In genomic region chr6:34460796-34461507, GRCh38 we compare ENCODE assay signal across 29 cellular contexts. TPM values are rescaled to one million over a fixed set of nuclear protein-coding genes. Genes with fewer than 3 reads are reported as not detected.
DNase-seq lines count a peak whose midpoint lies in the region; ATAC-seq, FAIRE-seq and TF ChIP-seq lines count a peak whose summit lies in the region.
"Had no signal": no experiment of that assay in that cellular context is flagged by ENCODE, and none has a peak within 500 bp of the region (broad histone marks: within the 10 kb centered on the region; RNA-seq: fewer than 3 reads in every experiment).

No MANE protein-coding gene starts in this region.

- H3K36me3 ChIP-seq in K562 (ENCODE audit: control insufficient read depth, insufficient read depth, low read length) (no peaks in the 10 kb centered on the region), A673 (ENCODE audit: insufficient read depth, low read length, poor library complexity, severe bottlenecking) (no peaks in the 10 kb centered on the region)
- H3K36me3 ChIP-seq: cardiac muscle cell, heart right ventricle had no signal

- POLR2A ChIA-PET in K562 (lab: Yijun Ruan, JAX): interaction anchor here (0.5 to 2.0 kb wide), 3 partner anchors 14 to 148 kb away, joined by 4 to 9 read pairs (median 6); no protein-coding TSS in a partner anchor
- POLR2A ChIA-PET in A673 (lab: Charles Lee; ENCODE audit: low non-redundant PET): no interaction called here

- no peak overlapping the region for H3K4me2 ChIP-seq in K562 (ENCODE audit: insufficient read depth, low read length)

- ATAC-seq in K562: no peak
- ATAC-seq: heart right ventricle; naive thymus-derived CD4-positive, alpha-beta T cell had no signal

- CTCF ChIA-PET in K562 (lab: Yijun Ruan, JAX; ENCODE audit: low intra/inter-chr PET ratio) (interaction anchor here (2.2 to 3.5 kb wide), 2 partner anchors 149 to 680 kb away, joined by 14 to 38 read pairs; partner anchors contain the start of gene TCP11), A673 (lab: Charles Lee) (interaction anchor here (1.7 kb wide), 1 partner anchor 149 kb away, joined by 18 read pairs; no protein-coding TSS in a partner anchor)

- H3K27me3 ChIP-seq in K562 (ENCODE audit: control insufficient read depth in 2 of 2, insufficient read depth in 2 of 2, low read length in 2 of 2) (no peaks in the 10 kb centered on the region), A673 (replicated peaks; ENCODE audit: insufficient read depth, low read depth, low read length, poor library complexity) (no peaks in the 10 kb centered on the region)
- H3K27me3 ChIP-seq: cardiac muscle cell had no signal

- BruUV-seq in K562 (replicated peaks; lab: Mats Ljungman, UMichigan) (no TSS peak), A673 (replicated peaks; lab: Mats Ljungman, UMichigan) (no TSS peak)

- H3K4me3 ChIP-seq in K562: no peak overlapping the region
- no peak overlapping the region for H3K4me3 ChIP-seq in A673 (ENCODE audit: low read depth, low read length, poor library complexity, severe bottlenecking)
- H3K4me3 ChIP-seq: cardiac muscle cell, heart right ventricle, SK-N-MC, skin epidermis had no signal

- H3K4me1 ChIP-seq in K562 (replicated peaks in 1 of 2; ENCODE audit: control insufficient read depth in 2 of 2, insufficient read depth in 2 of 2, low read length in 2 of 2): peaks cover 12 to 25% of the 10 kb centered on the region in 2 experiments; a peak in 4 of 5 replicates
- peaks cover 5% of the 10 kb centered on the region for H3K4me1 ChIP-seq in A673 (ENCODE audit: insufficient read depth, low read length, poor library complexity, severe bottlenecking)

- in situ Hi-C loops in K562 (cut with MboI): loop anchor here (25.0 kb wide), 1 partner anchor 676 kb away; the partner anchor contains the start of gene TCP11

- no peak for FAIRE-seq in K562 (lab: Jason Lieb, UNC)
- FAIRE-seq: GM12891 had no signal

- TF ChIP-seq POLR2A in K562 (conservative IDR thresholded peaks at IDR 0.05): no peak

- H3K9me1 ChIP-seq in K562 (ENCODE audit: control insufficient read depth, insufficient read depth, low read length): no peaks in the 10 kb centered on the region

- TF ChIP-seq RAD21 in K562 (CRISPR knock-in tag; conservative IDR thresholded peaks at IDR 0.05 in 1 of 2, IDR thresholded peaks at IDR 0.05 in 1 of 2): no peak

- H4K20me1 ChIP-seq in K562 (replicated peaks; ENCODE audit: control insufficient read depth, insufficient read depth, low read length): no peaks in the 10 kb centered on the region

- intact Hi-C loops in K562 (cut with micrococcal nuclease) (loop anchor here (1.0 to 2.0 kb wide), 3 partner anchors 99 to 678 kb away; no protein-coding TSS in a partner anchor), A673 (cut with micrococcal nuclease; ENCODE audit: unreplicated experiment) (loop anchor here (5.0 kb wide), 2 partner anchors 146 to 681 kb away; partner anchors contain the start of gene TCP11)

- H2AFZ ChIP-seq in K562 (ENCODE audit: low read depth, low read length): no peak overlapping the region

- TF ChIP-seq EP300 in K562 (IDR thresholded peaks at IDR 0.05; ENCODE audit: low read length): no peak

- no peak overlapping the region for H3K9ac ChIP-seq in K562 (ENCODE audit: insufficient read depth in 1 of 2, low read depth in 2 of 2, low read length in 2 of 2)

- H3K79me2 ChIP-seq in K562 (ENCODE audit: control insufficient read depth, insufficient read depth, low read length): no peaks in the 10 kb centered on the region

- H3K27ac ChIP-seq in K562 (ENCODE audit: extremely low read depth, low read depth, low read length) (no peak overlapping the region), A673 (ENCODE audit: low read depth, low read length, poor library complexity, severe bottlenecking) (no peak overlapping the region)
- H3K27ac ChIP-seq: cardiac muscle cell, epithelial cell of prostate, heart right ventricle, SK-N-MC, skin epidermis had no signal

- TF ChIP-seq CTCF in K562 (IDR thresholded peaks at IDR 0.05 in 2 of 3, conservative IDR thresholded peaks at IDR 0.05 in 1 of 3; ENCODE audit: insufficient read depth in 2 of 3, low read depth in 1 of 3, low read length in 3 of 3): no peak
- TF ChIP-seq CTCF in A673 (conservative IDR thresholded peaks at IDR 0.05; ENCODE audit: low read depth, low read length): no peak

- H3K9me3 ChIP-seq in K562 (replicated peaks; ENCODE audit: control insufficient read depth, insufficient read depth, low read depth, low read length) (no peaks in the 10 kb centered on the region), A673 (ENCODE audit: low read depth, low read length, poor library complexity, severe bottlenecking) (no peaks in the 10 kb centered on the region)
- H3K9me3 ChIP-seq: heart right ventricle had no signal

- DNase-seq in EL: peak; percentile 25
- DNase-seq in HPDE6-E6E7 (ENCODE audit: extremely low spot score): peak; percentile 32
- no peak for DNase-seq in K562 (ENCODE audit: extremely low read depth in 1 of 4, low spot score in 3 of 4)
- DNase-seq in kidney tubule cell (ENCODE audit: low spot score): peak; percentile 16
- no peak for DNase-seq in activated gamma-delta T cell (lab: John Stamatoyannopoulos, UW)
- DNase-seq in NCI-H2029 (lab: John Stamatoyannopoulos, UW): no peak
- no peak for DNase-seq in A673 (ENCODE audit: low spot score)
- DNase-seq: activated CD4-positive, alpha-beta T cell treated with anti-CD3 and anti-CD28 coated beads for 4 hours; activated naive CD4-positive, alpha-beta T cell treated with anti-CD3 and anti-CD28 coated beads, Interleukin-2, amount 10 ng/mL, durations not matched to agents 7 days and 5 days; activated T-cell treated with anti-CD3 and anti-CD28 coated beads, Interleukin-2, amount 50 U/mL, for 48 hours; AML-193; CD8-positive, alpha-beta memory T cell; DMS79 treated with DMSO at 0.1 percent for 48 hours; heart right ventricle; left colon; naive thymus-derived CD4-positive, alpha-beta T cell; NCI-H146; NCI-H510A treated with DMSO at 0.1 percent for 48 hours; nucleus accumbens; RPMI8226; stimulated activated CD4-positive, alpha-beta T cell treated with anti-CD3 and anti-CD28 coated beads, Interleukin-2, amount 100 ng/mL, for 24 hours; T-helper 17 cell had no signal

- WGBS in K562 (ENCODE audit: insufficient coverage, low coverage, missing lambda C conversion rate): 50% methylated on average over 5 of the region's 5 CpGs

TF ChIP-seq in K562, 482 proteins besides CTCF, POLR2A, EP300 and RAD21 (continues in another document):
- TF ChIP-seq ILF3 (IDR thresholded peaks at IDR 0.05; ENCODE audit: borderline replicate concordance) (no peak), RBM25 (IDR thresholded peaks at IDR 0.05; ENCODE audit: low read depth, low read length, severe bottlenecking) (peak; percentile 98), ATF2 (CRISPR knock-in tag; IDR thresholded peaks at IDR 0.05) (no peak), SMARCA5 (IDR thresholded peaks at IDR 0.05) (0 out of 2 replicates have a peak, but pooled peaks have one; percentile 30)

RNA-seq across cellular contexts. Expression of gene PACSIN1, which starts 4.9 kb away (rescaled TPM):
- total RNA-seq in K562 (2011; cell fraction: chromatin; rRNA removed; ENCODE audit: low replicate concordance): 1.5 and 2.1 TPM in 2 replicates
- 1.2 and 1.3 TPM in 2 replicates for total RNA-seq in K562 (2011; cell fraction: nucleolus; rRNA removed)
- total RNA-seq in K562 (2011; cell fraction: nucleoplasm; rRNA removed): 0.99 and 1.1 TPM in 2 replicates
- total RNA-seq in K562 (2014; rRNA removed) (0.41 and 0.45 TPM in 2 replicates), K562 (2014; rRNA removed; fragmentation: Illumina TruSeq; extraction: Trizol) (0.10 and 0.29 TPM in 2 replicates), K562 (2015; rRNA removed; fragmentation: Illumina TruSeq; extraction: Trizol) (0.22 and 0.23 TPM in 2 replicates), K562 (2021) (0.98 and 1.7 TPM in 2 replicates), A673 (2021) (0.13 TPM in 1 of 2 replicates, not detected in the other)
- polyA plus RNA-seq in K562 (2011; rRNA removed) (1.1 and 1.4 TPM in 2 replicates), K562 (2014; fragmentation: Illumina TruSeq; extraction: Trizol) (0.79 and 1.4 TPM in 2 replicates), K562 (2014; fragmentation: Nextera tagmentation; extraction: Ambion mirVana) (under 1 TPM; 0.01 to 0.03 TPM), K562 (2014; rRNA removed) (0.98 and 1.2 TPM in 2 replicates)
- 1.2 and 1.6 TPM in 2 replicates for polyA plus RNA-seq in K562 (2011; cell fraction: cytosol; rRNA removed)
- 2.2 and 3.4 TPM in 2 replicates for polyA plus RNA-seq in K562 (2011; cell fraction: nucleus; rRNA removed)
- polyA plus RNA-seq in K562 (2012): 0.90 and 1.2 TPM in 2 replicates
- polyA minus RNA-seq in K562 (2011; rRNA and poly(A)+ RNA removed): 0.98 and 1.1 TPM in 2 replicates
- polyA minus RNA-seq in K562 (2011; cell fraction: cytosol; rRNA and poly(A)+ RNA removed): 0.95 and 1.7 TPM in 2 replicates
- polyA minus RNA-seq in K562 (2011; cell fraction: nucleus; rRNA and poly(A)+ RNA removed): 0.67 and 1.9 TPM in 2 replicates
- total RNA-seq: pulmonary artery endothelial cell had no signal
- polyA plus RNA-seq: IgD-negative memory B cell had no signal

RNA-seq across cellular contexts. Expression of gene RPS10, which starts 35.1 kb away (rescaled TPM):
- 244 and 499 TPM in 2 replicates for total RNA-seq in K562 (2011; cell fraction: chromatin; rRNA removed; ENCODE audit: low replicate concordance)
- 961 and 1,244 TPM in 2 replicates for total RNA-seq in K562 (2011; cell fraction: nucleolus; rRNA removed)
- total RNA-seq in K562 (2011; cell fraction: nucleoplasm; rRNA removed): 1,028 and 1,732 TPM in 2 replicates
- 3,907 and 4,273 TPM in 2 replicates for total RNA-seq in K562 (2014; rRNA removed)
- 2,809 and 3,197 TPM in 2 replicates for total RNA-seq in K562 (2014; rRNA removed; fragmentation: Illumina TruSeq; extraction: Trizol)
- total RNA-seq in K562 (2015; rRNA removed; fragmentation: Illumina TruSeq; extraction: Trizol): 3,578 and 3,876 TPM in 2 replicates
- 3,062 and 3,200 TPM in 2 replicates for total RNA-seq in K562 (2021)
- 5,201 and 6,397 TPM in 2 replicates for polyA plus RNA-seq in K562 (2011; rRNA removed)
- polyA plus RNA-seq in K562 (2011; cell fraction: cytosol; rRNA removed): 12,487 and 14,962 TPM in 2 replicates
- 1,847 and 2,630 TPM in 2 replicates for polyA plus RNA-seq in K562 (2011; cell fraction: nucleus; rRNA removed)
- polyA plus RNA-seq in K562 (2012): 4,197 and 5,822 TPM in 2 replicates
- 4,753 and 5,213 TPM in 2 replicates for polyA plus RNA-seq in K562 (2014; fragmentation: Illumina TruSeq; extraction: Trizol)
- polyA plus RNA-seq in K562 (2014; fragmentation: Nextera tagmentation; extraction: Ambion mirVana): 1,000 to 10,000 TPM; 2,680 to 3,048 TPM
- 4,615 and 5,251 TPM in 2 replicates for polyA plus RNA-seq in K562 (2014; rRNA removed)
- 2,379 and 2,522 TPM in 2 replicates for polyA minus RNA-seq in K562 (2011; rRNA and poly(A)+ RNA removed)
- 976 and 1,028 TPM in 2 replicates for polyA minus RNA-seq in K562 (2011; cell fraction: cytosol; rRNA and poly(A)+ RNA removed)
- polyA minus RNA-seq in K562 (2011; cell fraction: nucleus; rRNA and poly(A)+ RNA removed): 203 and 375 TPM in 2 replicates
- 1,482 and 1,497 TPM in 2 replicates for total RNA-seq in A673 (2021)

Comparison
In these comparisons a context has a peak if more than half of its experiments do, and no peak if none do; other contexts are left out.
1. DNase-seq: peak in EL (single experiment), HPDE6-E6E7 (single experiment) and kidney tubule cell (single experiment); none in K562 (0 of 4), activated gamma-delta T cell (single experiment), NCI-H2029 (single experiment) and A673 (single experiment).